28 cellular contexts compared by ENCODE assay signal in the genomic region with DNA sequence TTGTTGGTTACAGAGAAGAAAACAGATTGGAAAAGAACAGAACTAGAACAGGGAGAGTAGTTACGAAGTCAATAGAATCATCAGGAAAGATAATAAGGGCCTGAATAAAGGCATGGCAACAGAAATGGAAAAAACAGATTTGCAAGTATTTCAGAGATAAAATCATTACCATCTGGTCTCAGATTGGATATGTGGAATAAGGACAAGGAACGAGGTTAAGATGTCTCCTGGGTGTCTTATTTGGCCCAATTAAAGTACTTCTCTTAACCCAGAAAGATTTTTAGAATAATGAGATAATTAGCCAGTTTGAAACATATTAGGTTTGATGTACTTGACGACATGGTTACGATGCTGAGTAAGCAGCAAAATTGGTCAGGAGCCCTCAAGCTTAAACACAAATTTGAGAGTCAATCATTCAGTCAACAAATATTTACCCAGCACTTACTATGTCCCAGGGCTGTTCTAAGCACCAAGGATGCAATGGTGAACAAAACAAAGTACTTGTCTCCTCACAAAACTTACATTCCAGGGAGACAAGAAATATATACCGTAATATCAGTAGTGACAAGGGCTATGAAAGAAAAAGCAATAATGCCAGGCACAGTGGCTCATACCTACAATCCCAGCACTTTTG. TPM values are rescaled to one million over a fixed set of nuclear protein-coding genes. Genes with fewer than 3 reads are reported as not detected.
DNase-seq lines count a peak whose midpoint lies in the region; ATAC-seq and TF ChIP-seq lines count a peak whose summit lies in the region.
"Had no signal": no experiment of that assay in that cellular context is flagged by ENCODE, and none has a peak within 500 bp of the region (broad histone marks: within the 10 kb centered on the region; RNA-seq: fewer than 3 reads in every experiment).

No MANE protein-coding gene starts in this region.

- H3K27ac ChIP-seq in CD4-positive, CD25-positive, alpha-beta regulatory T cell (ENCODE audit: insufficient read depth, low read length, poor library complexity, severe bottlenecking): no peak overlapping the region
- H3K27ac ChIP-seq in liver (ENCODE audit: low read depth in 1 of 2, low read length in 2 of 2): peak overlapping the region; percentile 11
- H3K27ac ChIP-seq: esophagus squamous epithelium, hepatocyte, transverse colon, WERI-Rb-1 had no signal

- peaks cover 9% of the 10 kb centered on the region for H3K36me3 Mint-ChIP-seq in CD4-positive, CD25-positive, alpha-beta regulatory T cell
- no peaks in the 10 kb centered on the region for H3K36me3 Mint-ChIP-seq in WTC11
- no peaks in the 10 kb centered on the region for H3K36me3 Mint-ChIP-seq in Caco-2 (ENCODE audit: insufficient read depth, unreplicated experiment)

- TF ChIP-seq CTCF in WTC11 (IDR thresholded peaks at IDR 0.05) (no peak), liver (IDR thresholded peaks at IDR 0.05; ENCODE audit: low read depth, low read length, missing input control) (no peak), Caco-2 (IDR thresholded peaks at IDR 0.05; ENCODE audit: insufficient read depth in 1 of 2, low read depth in 1 of 2, low read length in 1 of 2, severe bottlenecking in 1 of 2, unreplicated experiment in 1 of 2) (no peak)

- no peak for TF ChIP-seq RAD21 in liver (IDR thresholded peaks at IDR 0.05)

- H3K27ac Mint-ChIP-seq in CD4-positive, CD25-positive, alpha-beta regulatory T cell: no peak overlapping the region
- H3K27ac Mint-ChIP-seq in WTC11: peak overlapping the region; percentile 50
- no peak overlapping the region for H3K27ac Mint-ChIP-seq in Caco-2 (ENCODE audit: unreplicated experiment)
- H3K27ac Mint-ChIP-seq: activated CD4-positive, alpha-beta T cell treated with anti-CD3 and anti-CD28 coated beads, Interleukin-2, amount 10 ng/mL, durations not matched to agents 24 days and 14 days; B cell; nephron; T-helper 2 cell treated with Interferon-gamma antibody and Interleukin-4, amounts not matched to agents 5 μg/mL and 100 μg/mL, for 36 hours had no signal

- no peaks in the 10 kb centered on the region for H3K27me3 ChIP-seq in CD4-positive, CD25-positive, alpha-beta regulatory T cell (ENCODE audit: control insufficient read depth, insufficient read depth, low read length)
- H3K27me3 ChIP-seq in liver (ENCODE audit: control insufficient read depth in 4 of 4, insufficient read depth in 4 of 4, low read length in 3 of 4) (no peaks in the 10 kb centered on the region), Caco-2 (replicated peaks; ENCODE audit: control insufficient read depth, insufficient read depth, low read length) (no peaks in the 10 kb centered on the region)
- H3K27me3 ChIP-seq: esophagus squamous epithelium, gastrocnemius medialis, hepatocyte, transverse colon had no signal

- DNase-seq in NCI-H510A treated with DMSO at 0.1 percent for 48 hours (lab: John Stamatoyannopoulos, UW): peak; percentile 52
- DNase-seq in NCI-H510A (lab: John Stamatoyannopoulos, UW): no peak
- no peak for DNase-seq in CD4-positive, CD25-positive, alpha-beta regulatory T cell
- DNase-seq in WTC11 (ENCODE audit: low spot score): no peak
- no peak for DNase-seq in stimulated activated CD4-positive, alpha-beta T cell treated with anti-CD3 and anti-CD28 coated beads, Interleukin-1b, Interleukin-23, amount 100 ng/mL, for 48 hours
- no peak for DNase-seq in Caco-2
- no peak for DNase-seq in NCI-H2227 (lab: John Stamatoyannopoulos, UW; ENCODE audit: unreplicated experiment)
- DNase-seq: activated CD4-positive, alpha-beta T cell treated with anti-CD3 and anti-CD28 coated beads, Interleukin-2, amount 10 ng/mL, durations not matched to agents 24 days and 14 days; activated naive CD4-positive, alpha-beta T cell treated with Interleukin-2 at 50 U/mL for 16 hours; activated T-cell treated with anti-CD3 and anti-CD28 coated beads, Interleukin-2, amount 50 U/mL, for 48 hours; anterior cingulate cortex; cortex of kidney; DMS79; esophagus squamous epithelium; gastrocnemius medialis; GDM1; KG1; MM.1S; NCI-H2081; transverse colon; WERI-Rb-1 had no signal

- peak overlapping the region in 3 of 4 donors; percentile 8 to 64 (median 34) for H3K4me3 Mint-ChIP-seq in CD4-positive, CD25-positive, alpha-beta regulatory T cell
- H3K4me3 Mint-ChIP-seq in WTC11: no peak overlapping the region
- H3K4me3 Mint-ChIP-seq in Caco-2 (ENCODE audit: unreplicated experiment): no peak overlapping the region
- H3K4me3 Mint-ChIP-seq: activated CD4-positive, alpha-beta T cell treated with anti-CD3 and anti-CD28 coated beads, Interleukin-2, amount 10 ng/mL, durations not matched to agents 24 days and 14 days; B cell; nephron; T-helper 2 cell treated with Interferon-gamma antibody and Interleukin-4, amounts not matched to agents 5 μg/mL and 100 μg/mL, for 36 hours had no signal

- H3K27me3 Mint-ChIP-seq in CD4-positive, CD25-positive, alpha-beta regulatory T cell: no peaks in the 10 kb centered on the region
- H3K27me3 Mint-ChIP-seq in WTC11 (ENCODE audit: low read depth) (no peaks in the 10 kb centered on the region), Caco-2 (ENCODE audit: insufficient read depth, unreplicated experiment) (no peaks in the 10 kb centered on the region)
- H3K27me3 Mint-ChIP-seq: activated CD4-positive, alpha-beta T cell treated with anti-CD3 and anti-CD28 coated beads, Interleukin-2, amount 10 ng/mL, durations not matched to agents 24 days and 14 days; B cell had no signal

- no peaks in the 10 kb centered on the region for H3K9me3 Mint-ChIP-seq in CD4-positive, CD25-positive, alpha-beta regulatory T cell
- H3K9me3 Mint-ChIP-seq in WTC11 (no peaks in the 10 kb centered on the region), Caco-2 (ENCODE audit: unreplicated experiment) (no peaks in the 10 kb centered on the region)
- H3K9me3 Mint-ChIP-seq: activated CD4-positive, alpha-beta T cell treated with anti-CD3 and anti-CD28 coated beads, Interleukin-2, amount 10 ng/mL, durations not matched to agents 24 days and 14 days; nephron; T-helper 2 cell treated with Interferon-gamma antibody and Interleukin-4, amounts not matched to agents 5 μg/mL and 100 μg/mL, for 36 hours had no signal

- 77% methylated on average over 5 of the region's 5 CpGs for WGBS in liver

- H3K4me3 ChIP-seq in CD4-positive, CD25-positive, alpha-beta regulatory T cell (ENCODE audit: low read depth, low read length): no peak overlapping the region
- H3K4me3 ChIP-seq in liver (ENCODE audit: low read depth in 1 of 3, low read length in 3 of 3) (no peak overlapping the region), Caco-2 (ENCODE audit: low read depth, low read length) (no peak overlapping the region)
- H3K4me3 ChIP-seq: esophagus squamous epithelium, gastrocnemius medialis, hepatocyte, smooth muscle cell, transverse colon had no signal

- POLR2A ChIA-PET in WTC11 (lab: Charles Lee): no interaction called here
- POLR2A ChIA-PET in Caco-2 (lab: Charles Lee): no interaction called here

- no peaks in the 10 kb centered on the region for H3K9me3 ChIP-seq in CD4-positive, CD25-positive, alpha-beta regulatory T cell (ENCODE audit: control insufficient read depth in 2 of 2, low read length in 2 of 2)
- H3K9me3 ChIP-seq in liver (ENCODE audit: control insufficient read depth in 4 of 4, low read length in 3 of 4) (no peaks in the 10 kb centered on the region), Caco-2 (no peaks in the 10 kb centered on the region)
- H3K9me3 ChIP-seq: esophagus squamous epithelium, gastrocnemius medialis, transverse colon had no signal

- H3K36me3 ChIP-seq in CD4-positive, CD25-positive, alpha-beta regulatory T cell (ENCODE audit: control insufficient read depth, insufficient read depth, low read length): peaks cover 6% of the 10 kb centered on the region
- H3K36me3 ChIP-seq in liver (ENCODE audit: control insufficient read depth in 4 of 4, insufficient read depth in 3 of 4, low read depth in 1 of 4, low read length in 3 of 4) (no peaks in the 10 kb centered on the region), Caco-2 (ENCODE audit: control insufficient read depth, insufficient read depth, low read length) (no peaks in the 10 kb centered on the region)
- H3K36me3 ChIP-seq: gastrocnemius medialis, transverse colon, WERI-Rb-1 had no signal

- peak overlapping the region in 1 of 2 donors; percentile 28 for H3K9ac ChIP-seq in liver (ENCODE audit: low read depth in 1 of 2, low read length in 2 of 2)

- peaks cover 55 to 76% (median 61%) of the 10 kb centered on the region in 4 donors for H3K4me1 Mint-ChIP-seq in CD4-positive, CD25-positive, alpha-beta regulatory T cell
- H3K4me1 Mint-ChIP-seq in WTC11 (peaks cover 30% of the 10 kb centered on the region), Caco-2 (ENCODE audit: low read depth, unreplicated experiment) (peaks cover 9% of the 10 kb centered on the region)

- CTCF ChIA-PET in WTC11 (lab: Charles Lee) (no interaction called here), Caco-2 (lab: Charles Lee) (no interaction called here)

- ATAC-seq in CD4-positive, CD25-positive, alpha-beta regulatory T cell (ENCODE audit: low read depth in 2 of 2): no peak
- ATAC-seq in WTC11: no peak
- ATAC-seq: gastrocnemius medialis, HCT116 had no signal

- H3K4me1 ChIP-seq in CD4-positive, CD25-positive, alpha-beta regulatory T cell (ENCODE audit: control insufficient read depth, insufficient read depth, low read length, poor library complexity, severe bottlenecking): peaks cover 28% of the 10 kb centered on the region
- H3K4me1 ChIP-seq in liver (ENCODE audit: control insufficient read depth in 4 of 4, insufficient read depth in 4 of 4, low read length in 3 of 4): peaks cover 8 to 30% (median 28%) of the 10 kb centered on the region in 4 donors
- no peaks in the 10 kb centered on the region for H3K4me1 ChIP-seq in Caco-2

- intact Hi-C loops in Caco-2 (cut with micrococcal nuclease; ENCODE audit: unreplicated experiment): no loop called here

- no TSS peak for BruUV-seq in Caco-2 (replicated peaks; lab: Mats Ljungman, UMichigan)

TF ChIP-seq in WTC11, 78 proteins besides CTCF, POLR2A, EP300 and RAD21:
- TF ChIP-seq SMAD4 (CRISPR knock-in tag; IDR thresholded peaks at IDR 0.05): no peak
- no peak for TF ChIP-seq PRRX2 (CRISPR knock-in tag; IDR thresholded peaks at IDR 0.05)
- TF ChIP-seq NFATC4 (CRISPR knock-in tag; IDR thresholded peaks at IDR 0.05): no peak
TF ChIP-seq in WTC11: peak in this region for 0.

TF ChIP-seq in liver, 16 proteins besides CTCF, POLR2A, EP300 and RAD21 (continues in another document):
- TF ChIP-seq TAF1 (conservative IDR thresholded peaks at IDR 0.05) (no peak), EGR1 (IDR thresholded peaks at IDR 0.05; ENCODE audit: low read depth in 2 of 2) (no peak), FOXA2 (IDR thresholded peaks at IDR 0.05) (no peak), FOXA1 (IDR thresholded peaks at IDR 0.05) (no peak), HNF4G (IDR thresholded peaks at IDR 0.05) (no peak)
- TF ChIP-seq, protein P1, sequence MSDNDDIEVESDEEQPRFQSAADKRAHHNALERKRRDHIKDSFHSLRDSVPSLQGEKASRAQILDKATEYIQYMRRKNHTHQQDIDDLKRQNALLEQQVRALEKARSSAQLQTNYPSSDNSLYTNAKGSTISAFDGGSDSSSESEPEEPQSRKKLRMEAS (IDR thresholded peaks at IDR 0.05): no peak

RNA-seq across cellular contexts. Expression of gene RICTOR, which starts 18.3 kb away (rescaled TPM):
- total RNA-seq in CD4-positive, CD25-positive, alpha-beta regulatory T cell: 84.0 TPM
- 10 to 100 TPM; 11.3 to 16.2 (median 14.5) TPM for polyA plus RNA-seq in CD4-positive, CD25-positive, alpha-beta regulatory T cell
- total RNA-seq in WTC11 (2021) (20.7 to 23.0 TPM (median 22.4 TPM) in 3 replicates), liver (10 to 100 TPM; 21.0 to 24.0 TPM), Caco-2 (2022) (25.2 and 25.7 TPM in 2 replicates)
- polyA plus RNA-seq in liver: 1 to 10 TPM; 2.1 to 9.0 TPM

Comparison
In these comparisons a context has a peak if more than half of its experiments do, and no peak if none do; other contexts are left out.
1. H3K4me3 Mint-ChIP-seq: peak in CD4-positive, CD25-positive, alpha-beta regulatory T cell (3 of 4); none in WTC11 (single experiment) and Caco-2 (single experiment).